8 cellular contexts compared by ENCODE assay signal in the genomic region with DNA sequence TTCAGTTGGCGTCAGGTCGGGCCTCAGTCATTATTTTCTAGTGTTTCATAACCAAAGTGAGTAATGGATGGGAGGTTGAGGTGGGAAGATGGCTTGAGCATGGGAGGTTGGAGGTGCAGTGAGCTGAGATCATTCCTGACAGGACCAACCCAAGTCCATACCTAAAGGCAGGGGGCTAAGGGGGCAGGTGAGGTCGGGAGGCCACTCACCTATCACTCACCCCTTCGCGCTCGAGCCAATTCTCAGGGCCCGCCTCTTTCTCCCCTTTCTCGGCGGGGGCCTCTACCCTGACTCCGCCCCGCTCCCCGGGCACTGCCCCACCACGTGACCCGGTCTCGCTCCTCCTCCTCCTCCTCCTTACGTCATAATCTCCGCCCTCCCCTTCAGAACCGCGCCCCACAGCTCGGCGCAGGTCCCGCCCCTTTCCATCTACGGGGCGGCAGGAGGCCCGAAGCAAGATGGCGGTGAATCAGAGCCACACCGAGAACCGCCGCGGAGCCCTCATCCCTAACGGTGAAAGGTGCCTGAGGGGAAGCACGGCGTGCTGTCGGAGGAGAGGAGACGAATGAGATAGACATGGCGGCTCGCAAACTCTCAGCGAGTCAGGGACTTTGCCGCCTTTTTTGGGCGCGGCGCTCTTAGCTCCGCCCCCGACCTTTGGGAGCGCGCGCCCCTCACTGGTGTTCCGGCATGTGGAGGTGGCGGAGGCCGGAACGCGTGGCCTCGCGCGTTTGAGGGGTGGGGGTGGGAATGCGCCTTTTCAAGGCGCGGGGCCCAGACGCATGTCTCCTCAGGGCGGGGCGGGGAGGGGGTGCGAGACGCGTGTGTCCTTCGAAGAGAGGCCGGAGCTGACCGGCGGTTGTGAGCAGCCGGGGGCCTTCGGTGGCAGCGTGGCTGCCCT. TPM values are rescaled to one million over a fixed set of nuclear protein-coding genes. Genes with fewer than 3 reads are reported as not detected.
DNase-seq lines count a peak whose midpoint lies in the region; ATAC-seq and TF ChIP-seq lines count a peak whose summit lies in the region.

A gene with protein sequence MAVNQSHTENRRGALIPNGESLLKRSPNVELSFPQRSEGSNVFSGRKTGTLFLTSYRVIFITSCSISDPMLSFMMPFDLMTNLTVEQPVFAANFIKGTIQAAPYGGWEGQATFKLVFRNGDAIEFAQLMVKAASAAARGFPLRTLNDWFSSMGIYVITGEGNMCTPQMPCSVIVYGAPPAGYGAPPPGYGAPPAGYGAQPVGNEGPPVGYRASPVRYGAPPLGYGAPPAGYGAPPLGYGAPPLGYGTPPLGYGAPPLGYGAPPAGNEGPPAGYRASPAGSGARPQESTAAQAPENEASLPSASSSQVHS (plus strand): TSS at position 428 of the 901 bp plus-strand sequence. CDS start 31 bp downstream, at position 459.

- H3K79me2 ChIP-seq in OCI-LY1 (ENCODE audit: insufficient read depth, low read length): no peaks in the 10 kb centered on the region
- H3K79me2 ChIP-seq in parathyroid adenoma: no peaks in the 10 kb centered on the region

- H4K20me1 ChIP-seq in OCI-LY1 (ENCODE audit: insufficient read depth, low read length): no peaks in the 10 kb centered on the region

- H3K27ac ChIP-seq in OCI-LY1 (ENCODE audit: low read depth, low read length, poor library complexity, severe bottlenecking) (no peak within 1 kb of the TSS), parathyroid adenoma (no peak within 1 kb of the TSS), thoracic aorta (no peak within 1 kb of the TSS)

- H3K9me3 ChIP-seq in OCI-LY1 (ENCODE audit: low read length) (no peaks in the 10 kb centered on the region), parathyroid adenoma (ENCODE audit: control insufficient read depth, low read length) (no peaks in the 10 kb centered on the region), thoracic aorta (no peaks in the 10 kb centered on the region)

- peak; percentile 74 for TF ChIP-seq POLR2A in GM10847 (IDR thresholded peaks at IDR 0.05; ENCODE audit: extremely low read depth, insufficient read length)

- H3K9ac ChIP-seq in OCI-LY1 (ENCODE audit: low read length) (peak within 1 kb of the TSS; percentile 49; the same call in 1 of the 2 replicates), parathyroid adenoma (no peak within 1 kb of the TSS)

- no peak for TF ChIP-seq CTCF in OCI-LY1 (IDR thresholded peaks at IDR 0.05; ENCODE audit: low read length)
- no peak for TF ChIP-seq CTCF in fibroblast of the aortic adventitia (IDR thresholded peaks at IDR 0.05; ENCODE audit: insufficient read depth, low read length)
- TF ChIP-seq CTCF in parathyroid adenoma (IDR thresholded peaks at IDR 0.05): no peak
- no peak for TF ChIP-seq CTCF in thoracic aorta (IDR thresholded peaks at IDR 0.05)

- peak; percentile 83 for DNase-seq in activated T-helper 9 cell treated with anti-CD3 and anti-CD28 coated beads, Interleukin-2, amount 50 U/mL, for 16 hours (ENCODE audit: low read depth)
- DNase-seq in fibroblast of the aortic adventitia (ENCODE audit: low read depth) (peak; percentile 59), thoracic aorta (ENCODE audit: low spot score) (peak; percentile 15)

- H2AFZ ChIP-seq in OCI-LY1 (ENCODE audit: low read length) (0 out of 2 replicates have a peak within 1 kb of the TSS, but pooled peaks have one; percentile 30), parathyroid adenoma (peak within 1 kb of the TSS; percentile 46)

- peaks cover 5% of the 10 kb centered on the region; the same call in 1 of the 2 replicates for H3K27me3 ChIP-seq in OCI-LY1 (ENCODE audit: insufficient read depth, low read length)
- no peaks in the 10 kb centered on the region for H3K27me3 ChIP-seq in parathyroid adenoma (ENCODE audit: control insufficient read depth, insufficient read depth, low read length)
- H3K27me3 ChIP-seq in thoracic aorta (replicated peaks; ENCODE audit: insufficient read depth): no peaks in the 10 kb centered on the region

- H3K36me3 ChIP-seq in OCI-LY1 (ENCODE audit: insufficient read depth, low read length) (no peaks in the 10 kb centered on the region; the same call in 1 of the 2 replicates), parathyroid adenoma (ENCODE audit: control insufficient read depth, insufficient read depth, low read length) (no peaks in the 10 kb centered on the region), thoracic aorta (no peaks in the 10 kb centered on the region)

- H3F3A ChIP-seq in OCI-LY1 (ENCODE audit: insufficient read depth, low read length): no peaks in the 10 kb centered on the region

- H3K4me2 ChIP-seq in OCI-LY1 (ENCODE audit: low read length): peak within 1 kb of the TSS; percentile 72
- H3K4me2 ChIP-seq in parathyroid adenoma (ENCODE audit: low read length): peak within 1 kb of the TSS; percentile 81

- H3K4me3 ChIP-seq in OCI-LY1 (ENCODE audit: low read depth, low read length, poor library complexity, severe bottlenecking) (peak within 1 kb of the TSS; percentile 64), fibroblast of the aortic adventitia (ENCODE audit: low read depth, low read length) (peak within 1 kb of the TSS; percentile 60), parathyroid adenoma (ENCODE audit: low read depth, low read length) (peak within 1 kb of the TSS; percentile 74), thoracic aorta (peak within 1 kb of the TSS; percentile 69)

- no peaks in the 10 kb centered on the region for H3K9me2 ChIP-seq in OCI-LY1 (ENCODE audit: low read depth, low read length)

- peaks cover 12% of the 10 kb centered on the region for H3K4me1 ChIP-seq in OCI-LY1 (ENCODE audit: insufficient read depth, low read length, severe bottlenecking)
- no peaks in the 10 kb centered on the region for H3K4me1 ChIP-seq in parathyroid adenoma
- no peaks in the 10 kb centered on the region for H3K4me1 ChIP-seq in thoracic aorta (ENCODE audit: control insufficient read depth in 1 of 2, low read depth in 2 of 2)

- ATAC-seq in HG03025 (IDR thresholded peaks at IDR 0.05; ENCODE audit: low FRiP score, unreplicated experiment) (peak; percentile 58), thoracic aorta (ENCODE audit: insufficient number of reproducible peaks, low FRiP score, low read depth) (no peak), HG02884 (IDR thresholded peaks at IDR 0.05; ENCODE audit: unreplicated experiment) (no peak)

RNA-seq across cellular contexts. Expression of the gene that starts here (rescaled TPM):
- 0.18 and 1.6 TPM in 2 replicates for total RNA-seq in fibroblast of the aortic adventitia (ENCODE audit: low replicate concordance)
- total RNA-seq in thoracic aorta: 1 to 10 TPM in 1 of 2 donors, not detected in 1; 1.3 TPM

Comparison
In these comparisons a context has a peak if more than half of its experiments do, and no peak if none do; other contexts are left out.
1. DNase-seq: peak in every context shown above with its lines; median percentile 83 in activated T-helper 9 cell treated with anti-CD3 and anti-CD28 coated beads, Interleukin-2, amount 50 U/mL, for 16 hours; 59 in fibroblast of the aortic adventitia; 15 in thoracic aorta.